In genomic region chr7:32161708-32162107, GRCh38 we compare ENCODE assay signal across 16 cellular contexts.
DNase-seq lines count a peak whose midpoint lies in the region; ATAC-seq and TF ChIP-seq lines count a peak whose summit lies in the region.
"Had no signal": no experiment of that assay in that cellular context is flagged by ENCODE, and none has a peak within 500 bp of the region (broad histone marks: within the 10 kb centered on the region; RNA-seq: fewer than 3 reads in every experiment).

No MANE protein-coding gene starts in this region.

- no peaks in the 10 kb centered on the region for H3K36me3 Mint-ChIP-seq in progenitor cell of endocrine pancreas (ENCODE audit: insufficient read depth)
- H3K36me3 Mint-ChIP-seq: stimulated activated memory B cell treated with anti-CD40 and anti-IgM and Interleukin-4, amounts not matched to agents 10 μg/mL and 1 μg/mL and 100 μg/mL, for 72 hours had no signal

- no peaks in the 10 kb centered on the region for H3K27me3 Mint-ChIP-seq in progenitor cell of endocrine pancreas
- H3K27me3 Mint-ChIP-seq: stimulated activated memory B cell treated with anti-CD40 and anti-IgM and Interleukin-4, amounts not matched to agents 10 μg/mL and 1 μg/mL and 100 μg/mL, for 72 hours had no signal

- no peaks in the 10 kb centered on the region for H3K9me3 Mint-ChIP-seq in progenitor cell of endocrine pancreas (ENCODE audit: low read depth)
- H3K9me3 Mint-ChIP-seq: H9; stimulated activated memory B cell treated with anti-CD40 and anti-IgM and Interleukin-4, amounts not matched to agents 10 μg/mL and 1 μg/mL and 100 μg/mL, for 72 hours had no signal

- H3K36me3 ChIP-seq in RWPE2 (ENCODE audit: low read depth) (no peaks in the 10 kb centered on the region), thoracic aorta (no peaks in the 10 kb centered on the region), BE2C (no peaks in the 10 kb centered on the region)
- H3K36me3 ChIP-seq: gastrocnemius medialis had no signal

- H3K27me3 ChIP-seq in RWPE2 (ENCODE audit: insufficient read depth, poor library complexity, severe bottlenecking) (no peaks in the 10 kb centered on the region), thoracic aorta (replicated peaks; ENCODE audit: insufficient read depth) (no peaks in the 10 kb centered on the region), BE2C (no peaks in the 10 kb centered on the region)
- H3K27me3 ChIP-seq: gastrocnemius medialis had no signal

- peak; percentile 95 for DNase-seq in GM04503 (ENCODE audit: low read depth)
- DNase-seq in RWPE2 (ENCODE audit: low spot score) = no peak
- DNase-seq in fibroblast of pulmonary artery (ENCODE audit: low read depth) = peak; percentile 67
- no peak for DNase-seq in thoracic aorta (ENCODE audit: low spot score)
- no peak for DNase-seq in BE2C
- DNase-seq in cortex of kidney (lab: John Stamatoyannopoulos, UW) = no peak
- DNase-seq in progenitor cell of endocrine pancreas (ENCODE audit: low spot score, unreplicated experiment) = no peak
- DNase-seq: activated CD4-positive, alpha-beta T cell treated with anti-CD3 and anti-CD28 coated beads, Interleukin-2, amount 50 U/mL, for 4 hours; activated T-cell treated with anti-CD3 and anti-CD28 coated beads, Interleukin-2, amount 50 U/mL, for 72 hours; gastrocnemius medialis; H9; kidney; NCI-H2029 treated with DMSO at 0.1 percent for 48 hours; retina had no signal

- no peak overlapping the region for H3K27ac Mint-ChIP-seq in progenitor cell of endocrine pancreas
- H3K27ac Mint-ChIP-seq: activated T-cell treated with anti-CD3 and anti-CD28 coated beads, Interleukin-2, amount 50 U/mL, for 72 hours; H9; stimulated activated memory B cell treated with anti-CD40 and anti-IgM and Interleukin-4, amounts not matched to agents 10 μg/mL and 1 μg/mL and 100 μg/mL, for 72 hours had no signal

- H3K4me1 ChIP-seq in RWPE2 (ENCODE audit: insufficient read depth, poor library complexity, severe bottlenecking) = peaks cover 21% of the 10 kb centered on the region
- peaks cover 12 to 27% of the 10 kb centered on the region in 2 donors for H3K4me1 ChIP-seq in thoracic aorta (ENCODE audit: control insufficient read depth in 1 of 2, low read depth in 2 of 2)
- no peaks in the 10 kb centered on the region for H3K4me1 ChIP-seq in BE2C

- H3K27ac ChIP-seq in RWPE2 (ENCODE audit: poor library complexity, severe bottlenecking) (peak overlapping the region; percentile 83), thoracic aorta (peak overlapping the region; percentile 65 to 70)
- H3K27ac ChIP-seq: gastrocnemius medialis had no signal

- peaks cover 6% of the 10 kb centered on the region for H3K4me1 Mint-ChIP-seq in progenitor cell of endocrine pancreas (ENCODE audit: low read depth)
- H3K4me1 Mint-ChIP-seq: stimulated activated memory B cell treated with anti-CD40 and anti-IgM and Interleukin-4, amounts not matched to agents 10 μg/mL and 1 μg/mL and 100 μg/mL, for 72 hours had no signal

- TF ChIP-seq CTCF in RWPE2 (IDR thresholded peaks at IDR 0.05; ENCODE audit: poor library complexity, severe bottlenecking) (no peak), fibroblast of pulmonary artery (IDR thresholded peaks at IDR 0.05; ENCODE audit: low read length, missing control alignments) (no peak), thoracic aorta (IDR thresholded peaks at IDR 0.05) (no peak), BE2C (IDR thresholded peaks at IDR 0.05; ENCODE audit: low read depth, low read length) (no peak), progenitor cell of endocrine pancreas (IDR thresholded peaks at IDR 0.05; ENCODE audit: unreplicated experiment) (no peak)

- no peak overlapping the region for H3K4me3 Mint-ChIP-seq in progenitor cell of endocrine pancreas (ENCODE audit: low read depth)
- H3K4me3 Mint-ChIP-seq: activated T-cell treated with anti-CD3 and anti-CD28 coated beads, Interleukin-2, amount 50 U/mL, for 72 hours; H9; stimulated activated memory B cell treated with anti-CD40 and anti-IgM and Interleukin-4, amounts not matched to agents 10 μg/mL and 1 μg/mL and 100 μg/mL, for 72 hours had no signal

- ATAC-seq in RWPE2 (ENCODE audit: low read depth) = no peak
- no peak for ATAC-seq in thoracic aorta (ENCODE audit: insufficient number of reproducible peaks, low FRiP score, low read depth)
- ATAC-seq: activated T-cell treated with anti-CD3 and anti-CD28 coated beads, Interleukin-2, amount 50 U/mL, for 72 hours; gastrocnemius medialis; Right ventricle myocardium inferior; stimulated activated memory B cell treated with anti-CD40 and anti-IgM and Interleukin-4, amounts not matched to agents 10 μg/mL and 1 μg/mL and 100 μg/mL, for 72 hours had no signal

- H3K4me3 ChIP-seq in RWPE2 (ENCODE audit: severe bottlenecking) (no peak overlapping the region), fibroblast of pulmonary artery (replicated peaks; ENCODE audit: low read depth, low read length) (no peak overlapping the region), thoracic aorta (no peak overlapping the region), BE2C (ENCODE audit: low read depth, low read length) (no peak overlapping the region)
- H3K4me3 ChIP-seq: gastrocnemius medialis had no signal

- H3K9me3 ChIP-seq in RWPE2 (ENCODE audit: severe bottlenecking) (no peaks in the 10 kb centered on the region), thoracic aorta (no peaks in the 10 kb centered on the region), BE2C (no peaks in the 10 kb centered on the region)
- H3K9me3 ChIP-seq: gastrocnemius medialis had no signal

Comparison
In these comparisons a context has a peak if more than half of its experiments do, and no peak if none do; other contexts are left out.
1. DNase-seq: peak in GM04503 (single experiment) and fibroblast of pulmonary artery (single experiment); none in RWPE2 (single experiment), thoracic aorta (single experiment), BE2C (single experiment), cortex of kidney (single experiment) and progenitor cell of endocrine pancreas (single experiment).